In genomic region chr22:46673205-46673604, GRCh38 we compare ENCODE assay signal across 10 cellular contexts. TPM values are rescaled to one million over a fixed set of nuclear protein-coding genes. Genes with fewer than 3 reads are reported as not detected.
DNase-seq lines count a peak whose midpoint lies in the region; ATAC-seq and TF ChIP-seq lines count a peak whose summit lies in the region.
"Had no signal": no experiment of that assay in that cellular context is flagged by ENCODE, and none has a peak within 500 bp of the region (broad histone marks: within the 10 kb centered on the region; RNA-seq: fewer than 3 reads in every experiment).

No MANE protein-coding gene starts in this region.

- H3F3A ChIP-seq in PC-9 (ENCODE audit: insufficient read depth, low read depth) = no peaks in the 10 kb centered on the region

- POLR2A ChIA-PET in activated CD4-positive, alpha-beta T cell treated with anti-CD3 and anti-CD28 coated beads for 36 hours (lab: Charles Lee) = no interaction called here
- POLR2A ChIA-PET in CD4-positive, alpha-beta memory T cell (lab: Charles Lee; ENCODE audit: partially characterized antibody) = no interaction called here
- POLR2A ChIA-PET in activated CD8-positive, alpha-beta T cell treated with anti-CD3 and anti-CD28 coated beads for 36 hours (lab: Charles Lee) = no interaction called here
- POLR2A ChIA-PET in PC-9 (lab: Charles Lee; ENCODE audit: unreplicated experiment) = no interaction called here

- no peak overlapping the region for H3K4ac ChIP-seq in neuronal stem cell (ENCODE audit: low read length)

- H3K4me1 Mint-ChIP-seq in activated CD4-positive, alpha-beta T cell treated with anti-CD3 and anti-CD28 coated beads for 36 hours = peaks cover 46% of the 10 kb centered on the region
- peaks cover 8 to 44% (median 19%) of the 10 kb centered on the region in 4 donors for H3K4me1 Mint-ChIP-seq in CD4-positive, alpha-beta memory T cell
- peaks cover 44% of the 10 kb centered on the region for H3K4me1 Mint-ChIP-seq in activated CD8-positive, alpha-beta T cell treated with anti-CD3 and anti-CD28 coated beads for 36 hours (ENCODE audit: low read depth)

- H2BK120ac ChIP-seq in neuronal stem cell (ENCODE audit: low read depth, low read length) = no peak overlapping the region

- H3K9me2 ChIP-seq in PC-9 (ENCODE audit: insufficient read depth) = no peaks in the 10 kb centered on the region

- H3K9me3 ChIP-seq in CD4-positive, alpha-beta memory T cell (ENCODE audit: control insufficient read depth in 1 of 2, low read length in 2 of 2) = no peaks in the 10 kb centered on the region
- H3K9me3 ChIP-seq in neuronal stem cell (replicated peaks in 1 of 2; ENCODE audit: control insufficient read depth in 2 of 2, insufficient read depth in 1 of 2, low read depth in 1 of 2, low read length in 2 of 2) (no peaks in the 10 kb centered on the region), PC-9 (ENCODE audit: insufficient read depth, low read depth) (no peaks in the 10 kb centered on the region)
- H3K9me3 ChIP-seq: spleen had no signal

- no peaks in the 10 kb centered on the region for H3K27me3 Mint-ChIP-seq in activated CD4-positive, alpha-beta T cell treated with anti-CD3 and anti-CD28 coated beads for 36 hours
- no peaks in the 10 kb centered on the region for H3K27me3 Mint-ChIP-seq in CD4-positive, alpha-beta memory T cell
- no peaks in the 10 kb centered on the region for H3K27me3 Mint-ChIP-seq in activated CD8-positive, alpha-beta T cell treated with anti-CD3 and anti-CD28 coated beads for 36 hours

- H3K9ac ChIP-seq in neuronal stem cell (ENCODE audit: low read depth, low read length, poor library complexity) = no peak overlapping the region

- CTCF ChIA-PET in activated CD4-positive, alpha-beta T cell treated with anti-CD3 and anti-CD28 coated beads for 36 hours (lab: Charles Lee) = no interaction called here
- CTCF ChIA-PET in CD4-positive, alpha-beta memory T cell (lab: Charles Lee; ENCODE audit: partially characterized antibody) = interaction anchor here (0.9 to 1.3 kb wide), 2 partner anchors 7 to 110 kb away, joined by 3 to 4 read pairs; no protein-coding TSS in a partner anchor
- CTCF ChIA-PET in activated CD8-positive, alpha-beta T cell treated with anti-CD3 and anti-CD28 coated beads for 36 hours (lab: Charles Lee) = interaction anchor here (1.1 to 3.7 kb wide), 4 partner anchors 8 to 130 kb away, joined by 4 to 18 read pairs (median 8); no protein-coding TSS in a partner anchor
- CTCF ChIA-PET in PC-9 (lab: Charles Lee) = no interaction called here

- WGBS in neuronal stem cell (ENCODE audit: extremely low coverage in 2 of 2, insufficient read length in 2 of 2, insufficient replicate concordance in 1 of 2), 2 donors = no CpG with 5 or more reads among the region's 10 CpGs

- peaks cover 4% of the 10 kb centered on the region for H3K79me1 ChIP-seq in neuronal stem cell (ENCODE audit: low read depth, low read length)

- H2AK5ac ChIP-seq in neuronal stem cell (ENCODE audit: low read depth, low read length) = no peak overlapping the region

- BruUV-seq in PC-9 (replicated peaks; lab: Mats Ljungman, UMichigan) = no TSS peak

- no peaks in the 10 kb centered on the region for H3K36me3 ChIP-seq in CD4-positive, alpha-beta memory T cell (ENCODE audit: insufficient read depth, low read length)
- peaks cover 8 to 23% of the 10 kb centered on the region in 2 donors for H3K36me3 ChIP-seq in neuronal stem cell (replicated peaks in 1 of 2; ENCODE audit: control insufficient read depth in 2 of 2, insufficient read depth in 2 of 2, low read length in 2 of 2)
- peaks cover 3% of the 10 kb centered on the region; the same call in 1 of the 2 replicates for H3K36me3 ChIP-seq in PC-9 (ENCODE audit: low read depth)

- no peaks in the 10 kb centered on the region for H3K27me3 ChIP-seq in CD4-positive, alpha-beta memory T cell (ENCODE audit: insufficient read depth, low read length)
- H3K27me3 ChIP-seq in neuronal stem cell (ENCODE audit: control insufficient read depth in 3 of 3, insufficient read depth in 3 of 3, low read depth in 1 of 3, low read length in 3 of 3) (no peaks in the 10 kb centered on the region), PC-9 (ENCODE audit: insufficient read depth, low read depth) (no peaks in the 10 kb centered on the region)
- H3K27me3 ChIP-seq: spleen had no signal

- no peaks in the 10 kb centered on the region for H3K9me3 Mint-ChIP-seq in activated CD4-positive, alpha-beta T cell treated with anti-CD3 and anti-CD28 coated beads for 36 hours (ENCODE audit: low read depth)
- H3K9me3 Mint-ChIP-seq in CD4-positive, alpha-beta memory T cell = no peaks in the 10 kb centered on the region
- no peaks in the 10 kb centered on the region for H3K9me3 Mint-ChIP-seq in activated CD8-positive, alpha-beta T cell treated with anti-CD3 and anti-CD28 coated beads for 36 hours

- H3K79me2 ChIP-seq in PC-9 (ENCODE audit: low read depth) = no peaks in the 10 kb centered on the region

- peak overlapping the region; percentile 56 for H3K14ac ChIP-seq in neuronal stem cell (ENCODE audit: low read length)

- H3K27ac Mint-ChIP-seq in activated CD4-positive, alpha-beta T cell treated with anti-CD3 and anti-CD28 coated beads for 36 hours = peak overlapping the region; percentile 96
- peak overlapping the region in 6 of 7 donors; percentile 42 to 99 (median 98) for H3K27ac Mint-ChIP-seq in CD4-positive, alpha-beta memory T cell
- H3K27ac Mint-ChIP-seq in activated CD8-positive, alpha-beta T cell treated with anti-CD3 and anti-CD28 coated beads for 36 hours = peak overlapping the region; percentile 95

- H3K4me1 ChIP-seq in CD4-positive, alpha-beta memory T cell (ENCODE audit: insufficient read depth, low read length) = peaks cover 27% of the 10 kb centered on the region
- H3K4me1 ChIP-seq in neuronal stem cell (ENCODE audit: control insufficient read depth in 2 of 2, insufficient read depth in 1 of 2, low read depth in 1 of 2, low read length in 2 of 2) = peaks cover 0 to 8% of the 10 kb centered on the region in 2 donors
- H3K4me1 ChIP-seq in PC-9 (replicated peaks; ENCODE audit: insufficient read depth) = no peaks in the 10 kb centered on the region

- H2BK15ac ChIP-seq in neuronal stem cell (ENCODE audit: low read length) = no peak overlapping the region

- no peak for ATAC-seq in activated CD4-positive, alpha-beta T cell treated with anti-CD3 and anti-CD28 coated beads for 36 hours
- no peak for ATAC-seq in activated CD8-positive, alpha-beta T cell treated with anti-CD3 and anti-CD28 coated beads for 36 hours

- H3K4me3 Mint-ChIP-seq in activated CD4-positive, alpha-beta T cell treated with anti-CD3 and anti-CD28 coated beads for 36 hours = peak overlapping the region; percentile 85
- H3K4me3 Mint-ChIP-seq in CD4-positive, alpha-beta memory T cell = peak overlapping the region in 5 of 8 donors; percentile 13 to 99 (median 90)
- H3K4me3 Mint-ChIP-seq in activated CD8-positive, alpha-beta T cell treated with anti-CD3 and anti-CD28 coated beads for 36 hours = peak overlapping the region; percentile 85

- peak overlapping the region; percentile 75 for H3K27ac ChIP-seq in CD4-positive, alpha-beta memory T cell (ENCODE audit: low read depth, low read length)
- no peak overlapping the region for H3K27ac ChIP-seq in neuronal stem cell (replicated peaks; ENCODE audit: low read length)
- H3K27ac ChIP-seq in PC-9 = no peak overlapping the region

- intact Hi-C loops in activated CD4-positive, alpha-beta T cell treated with anti-CD3 and anti-CD28 coated beads for 36 hours (cut with DNase I, micrococcal nuclease) = loop anchor here in 1 of 2 experiments (5.0 kb wide), 1 partner anchor 636 kb away; no protein-coding TSS in a partner anchor
- intact Hi-C loops in CD4-positive, alpha-beta memory T cell (cut with micrococcal nuclease) = loop anchor here (5.0 kb wide), 2 partner anchors 64 to 96 kb away; partner anchors contain the start of gene CERK
- intact Hi-C loops in activated CD8-positive, alpha-beta T cell treated with anti-CD3 and anti-CD28 coated beads for 36 hours (cut with micrococcal nuclease) = loop anchor here (10.0 kb wide), 1 partner anchor 88 kb away; no protein-coding TSS in a partner anchor
- intact Hi-C loops in PC-9 (cut with micrococcal nuclease; ENCODE audit: unreplicated experiment) = no loop called here

- peak overlapping the region; percentile 53 for H2BK5ac ChIP-seq in neuronal stem cell (ENCODE audit: low read length)

- H3K4me3 ChIP-seq in CD4-positive, alpha-beta memory T cell (ENCODE audit: low read length in 2 of 2) = no peak overlapping the region
- H3K4me3 ChIP-seq in neuronal stem cell (ENCODE audit: low read length in 2 of 2) (no peak overlapping the region), PC-9 (no peak overlapping the region)

- H3K4me2 ChIP-seq in neuronal stem cell (ENCODE audit: insufficient read depth, low read length, poor library complexity, severe bottlenecking) = no peak overlapping the region
- no peak overlapping the region for H3K4me2 ChIP-seq in PC-9

- no peak overlapping the region for H4K8ac ChIP-seq in neuronal stem cell (ENCODE audit: low read depth, low read length)

- H3K18ac ChIP-seq in neuronal stem cell (ENCODE audit: low read length) = peak overlapping the region; percentile 64

- peaks cover 22% of the 10 kb centered on the region for H3K36me3 Mint-ChIP-seq in activated CD4-positive, alpha-beta T cell treated with anti-CD3 and anti-CD28 coated beads for 36 hours (ENCODE audit: low read depth)
- peaks cover 0 to 11% of the 10 kb centered on the region in 2 donors for H3K36me3 Mint-ChIP-seq in CD4-positive, alpha-beta memory T cell
- H3K36me3 Mint-ChIP-seq in activated CD8-positive, alpha-beta T cell treated with anti-CD3 and anti-CD28 coated beads for 36 hours (ENCODE audit: low read depth) = peaks cover 8% of the 10 kb centered on the region

- peak; percentile 55 for DNase-seq in activated CD4-positive, alpha-beta T cell treated with anti-CD3 and anti-CD28 coated beads for 36 hours
- no peak for DNase-seq in activated CD4-positive, alpha-beta T cell treated with anti-CD3 and anti-CD28 coated beads, Interleukin-2, amount 50 U/mL, for 1 hour
- DNase-seq in CD4-positive, alpha-beta memory T cell = no peak
- peak; percentile 25 for DNase-seq in activated CD8-positive, alpha-beta T cell treated with anti-CD3 and anti-CD28 coated beads for 36 hours
- DNase-seq in neuronal stem cell (ENCODE audit: low spot score) (no peak), NCI-H1930 (lab: John Stamatoyannopoulos, UW) (no peak), PC-9 (no peak), activated gamma-delta T cell (lab: John Stamatoyannopoulos, UW) (no peak)
- DNase-seq: hypothalamus, spleen had no signal

- no peak overlapping the region for H3K23ac ChIP-seq in neuronal stem cell (ENCODE audit: low read depth, low read length, poor library complexity)

- no peak overlapping the region for H4K91ac ChIP-seq in neuronal stem cell (ENCODE audit: low read depth, low read length, poor library complexity)

- H2AFZ ChIP-seq in neuronal stem cell (ENCODE audit: low read length) (no peak overlapping the region), PC-9 (no peak overlapping the region)

- H4K20me1 ChIP-seq in PC-9 (ENCODE audit: insufficient read depth) = peaks cover 3% of the 10 kb centered on the region; the same call in 1 of the 2 replicates

- H2BK12ac ChIP-seq in neuronal stem cell (ENCODE audit: low read length) = no peak overlapping the region

- no peak for TF ChIP-seq CTCF in activated CD8-positive, alpha-beta T cell treated with anti-CD3 and anti-CD28 coated beads for 36 hours (IDR thresholded peaks at IDR 0.05)
- TF ChIP-seq CTCF in PC-9 (conservative IDR thresholded peaks at IDR 0.05) = no peak

RNA-seq across cellular contexts. Expression of gene GRAMD4, which starts 53.0 kb away (rescaled TPM):
- 10 to 100 TPM; 25.7 to 40.7 TPM for total RNA-seq in activated CD4-positive, alpha-beta T cell treated with anti-CD3 and anti-CD28 coated beads for 36 hours
- total RNA-seq in CD4-positive, alpha-beta memory T cell = 10 to 100 TPM; 16.1 to 19.6 TPM
- 1 to 10 TPM in 1 of 2 donors, under 1 TPM in 1; 0.73 to 7.2 TPM for polyA plus RNA-seq in CD4-positive, alpha-beta memory T cell
- total RNA-seq in activated CD8-positive, alpha-beta T cell treated with anti-CD3 and anti-CD28 coated beads for 36 hours = 10 to 100 TPM; 26.9 to 28.1 TPM
- polyA plus RNA-seq in neuronal stem cell (2013, experiment 1 of 2) = 13.1 TPM
- 11.3 TPM for polyA plus RNA-seq in neuronal stem cell (2013, experiment 2 of 2)
- total RNA-seq in PC-9 (2021) = 36.4 and 38.2 TPM in 2 replicates

Comparison
In these comparisons a context has a peak if more than half of its experiments do, and no peak if none do; other contexts are left out.
1. DNase-seq: peak in activated CD4-positive, alpha-beta T cell treated with anti-CD3 and anti-CD28 coated beads for 36 hours (single experiment) and activated CD8-positive, alpha-beta T cell treated with anti-CD3 and anti-CD28 coated beads for 36 hours (single experiment); none in activated CD4-positive, alpha-beta T cell treated with anti-CD3 and anti-CD28 coated beads, Interleukin-2, amount 50 U/mL, for 1 hour (single experiment), CD4-positive, alpha-beta memory T cell (0 of 5), neuronal stem cell (single experiment), NCI-H1930 (0 of 2), PC-9 (0 of 2) and activated gamma-delta T cell (single experiment).
2. CTCF ChIA-PET loops: an anchor here in CD4-positive, alpha-beta memory T cell (0.9 to 1.3 kb wide) and activated CD8-positive, alpha-beta T cell treated with anti-CD3 and anti-CD28 coated beads for 36 hours (1.1 to 3.7 kb wide); none called in activated CD4-positive, alpha-beta T cell treated with anti-CD3 and anti-CD28 coated beads for 36 hours and PC-9.
3. Peak in every context shown above with its lines, with median percentiles within 50 percentile points of each other: H3K27ac Mint-ChIP-seq and H3K4me3 Mint-ChIP-seq.